In the genomic region with DNA sequence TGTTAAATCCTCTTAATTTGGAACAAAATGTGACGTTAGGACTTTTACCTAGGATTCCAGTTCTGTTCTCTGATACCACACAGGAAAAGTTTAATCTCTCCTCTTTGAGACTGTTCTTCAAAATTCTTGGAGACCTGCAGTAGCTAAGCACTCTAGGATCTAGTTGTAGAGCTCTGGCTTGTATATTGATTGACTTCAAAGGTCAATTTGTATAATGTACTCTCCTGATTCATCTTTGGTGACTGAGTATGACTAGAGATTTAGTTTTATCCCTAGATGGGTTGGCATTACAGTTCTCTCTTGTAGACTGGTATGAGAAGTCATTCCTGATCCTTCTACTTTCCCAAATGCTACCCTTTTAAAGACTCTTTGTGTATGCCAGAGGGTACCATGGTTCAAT, we compare ENCODE assay signal across 28 cellular contexts.
DNase-seq lines count a peak whose midpoint lies in the region; ATAC-seq, FAIRE-seq and TF ChIP-seq lines count a peak whose summit lies in the region.
"Had no signal": no experiment of that assay in that cellular context is flagged by ENCODE, and none has a peak within 500 bp of the region (broad histone marks: within the 10 kb centered on the region; RNA-seq: fewer than 3 reads in every experiment).

No MANE protein-coding gene starts in this region.

- TF ChIP-seq EP300 in HepG2 (IDR thresholded peaks at IDR 0.05; ENCODE audit: low read depth in 2 of 2, low read length in 2 of 2) = no peak
- no peak for TF ChIP-seq EP300 in HepG2 (CRISPR knock-in tag; IDR thresholded peaks at IDR 0.05; ENCODE audit: borderline replicate concordance)

- H3K79me2 ChIP-seq in astrocyte (ENCODE audit: insufficient read depth, low read length) (no peaks in the 10 kb centered on the region), HepG2 (ENCODE audit: insufficient read depth, low read length) (no peaks in the 10 kb centered on the region)

- CTCF ChIA-PET in HepG2 (lab: Yijun Ruan, JAX; ENCODE audit: low intra/inter-chr PET ratio, low total read pairs) = no interaction called here
- CTCF ChIA-PET in Calu3 (lab: Charles Lee) = interaction anchor here (0.6 kb wide), 1 partner anchor 603 kb away, joined by 3 read pairs; no protein-coding TSS in a partner anchor

- no TSS peak for BruUV-seq in HepG2 (replicated peaks; lab: Mats Ljungman, UMichigan)
- BruUV-seq in Calu3 (replicated peaks; lab: Mats Ljungman, UMichigan) = no TSS peak

- H2AFZ ChIP-seq in astrocyte (ENCODE audit: low read depth, low read length) (no peak overlapping the region), HepG2 (ENCODE audit: low read length) (no peak overlapping the region)

- H3K9me3 ChIP-seq in astrocyte (ENCODE audit: insufficient read depth, low read depth, low read length) = no peaks in the 10 kb centered on the region
- no peaks in the 10 kb centered on the region for H3K9me3 ChIP-seq in HepG2 (ENCODE audit: low read length)
- H3K9me3 ChIP-seq: BE2C, BLaER1, Caco-2 had no signal

- H3K4me1 Mint-ChIP-seq in astrocyte (ENCODE audit: low read depth, unreplicated experiment) = peaks cover 10% of the 10 kb centered on the region
- H3K4me1 Mint-ChIP-seq in Calu3 (ENCODE audit: low read depth, unreplicated experiment) = no peaks in the 10 kb centered on the region
- H3K4me1 Mint-ChIP-seq: CD14-positive monocyte; CD4-positive, alpha-beta memory T cell; CD4-positive, CD25-positive, alpha-beta regulatory T cell; CD8-positive, alpha-beta memory T cell had no signal

- no peak for TF ChIP-seq POLR2A in HepG2 (IDR thresholded peaks at IDR 0.05; ENCODE audit: insufficient read depth in 1 of 2, low read depth in 2 of 2, low read length in 2 of 2)

- intact Hi-C loops in HepG2 (cut with micrococcal nuclease; ENCODE audit: unreplicated experiment) (no loop called here), Calu3 (cut with micrococcal nuclease; ENCODE audit: unreplicated experiment) (no loop called here)

- H3K4me3 ChIP-seq in astrocyte (ENCODE audit: insufficient read depth, low read depth, low read length) (no peak overlapping the region), HepG2 (replicated peaks in 1 of 3; ENCODE audit: insufficient read depth in 1 of 3, low read depth in 2 of 3, low read length in 3 of 3) (no peak overlapping the region)
- H3K4me3 ChIP-seq: BLaER1, GM12878 had no signal

- no peak overlapping the region for H3K4me3 Mint-ChIP-seq in astrocyte (ENCODE audit: unreplicated experiment)
- H3K4me3 Mint-ChIP-seq in Calu3 (ENCODE audit: low read depth, unreplicated experiment) = no peak overlapping the region
- H3K4me3 Mint-ChIP-seq: CD14-positive monocyte; CD4-positive, alpha-beta memory T cell; CD4-positive, CD25-positive, alpha-beta regulatory T cell; CD8-positive, alpha-beta memory T cell had no signal

- no peaks in the 10 kb centered on the region for H3K36me3 Mint-ChIP-seq in astrocyte (ENCODE audit: low read depth, unreplicated experiment)
- H3K36me3 Mint-ChIP-seq in Calu3 (ENCODE audit: insufficient read depth, unreplicated experiment) = no peaks in the 10 kb centered on the region
- H3K36me3 Mint-ChIP-seq: CD14-positive monocyte; CD4-positive, alpha-beta memory T cell; CD4-positive, CD25-positive, alpha-beta regulatory T cell; CD8-positive, alpha-beta memory T cell had no signal

- H3K4me2 ChIP-seq in astrocyte (ENCODE audit: low read length) (no peak overlapping the region), HepG2 (ENCODE audit: low read depth, low read length) (no peak overlapping the region)
- H3K4me2 ChIP-seq: BLaER1 had no signal

- POLR2A ChIA-PET in HepG2 (lab: Yijun Ruan, JAX) = no interaction called here

- no peaks in the 10 kb centered on the region for H4K20me1 ChIP-seq in astrocyte (ENCODE audit: insufficient read depth, low read length)
- H4K20me1 ChIP-seq in HepG2 (ENCODE audit: insufficient read depth, low read length) = no peaks in the 10 kb centered on the region
- H4K20me1 ChIP-seq: BLaER1 had no signal

- H3K27me3 Mint-ChIP-seq in astrocyte (ENCODE audit: low read depth, unreplicated experiment) (no peaks in the 10 kb centered on the region), Calu3 (ENCODE audit: unreplicated experiment) (no peaks in the 10 kb centered on the region)
- H3K27me3 Mint-ChIP-seq: CD4-positive, alpha-beta memory T cell had no signal

- no peak overlapping the region for H3K27ac ChIP-seq in astrocyte (ENCODE audit: low read depth, low read length)
- no peak overlapping the region for H3K27ac ChIP-seq in HepG2 (ENCODE audit: extremely low read length, insufficient read depth, low read length)
- H3K27ac ChIP-seq: BLaER1 had no signal

- no peaks in the 10 kb centered on the region for H3K36me3 ChIP-seq in astrocyte (ENCODE audit: insufficient read depth, low read length)
- H3K36me3 ChIP-seq in HepG2 (replicated peaks in 1 of 2; ENCODE audit: control insufficient read depth in 1 of 2, insufficient read depth in 2 of 2, low read length in 2 of 2) = no peaks in the 10 kb centered on the region
- H3K36me3 ChIP-seq: BE2C, BLaER1 had no signal

- no peaks in the 10 kb centered on the region for H3K4me1 ChIP-seq in astrocyte (ENCODE audit: insufficient read depth, low read length)
- no peaks in the 10 kb centered on the region for H3K4me1 ChIP-seq in HepG2 (ENCODE audit: insufficient read depth, low read length)
- H3K4me1 ChIP-seq: BE2C, BLaER1, Caco-2 had no signal

- 0% methylated on average over 1 of the region's 1 CpG for WGBS in HepG2 (ENCODE audit: low lambda C conversion rate)

- FAIRE-seq in astrocyte (lab: Jason Lieb, UNC) = peak; percentile 43
- FAIRE-seq in HepG2 (lab: Jason Lieb, UNC) = no peak
- FAIRE-seq: A204.1, GM12878, GM12892, GM18507 had no signal

- peak overlapping the region; percentile 17 for H3K27ac Mint-ChIP-seq in astrocyte (ENCODE audit: unreplicated experiment)
- no peak overlapping the region for H3K27ac Mint-ChIP-seq in Calu3 (ENCODE audit: unreplicated experiment)
- H3K27ac Mint-ChIP-seq: CD14-positive monocyte; CD4-positive, alpha-beta memory T cell; CD4-positive, CD25-positive, alpha-beta regulatory T cell; CD8-positive, alpha-beta memory T cell had no signal

- no peak for TF ChIP-seq CTCF in astrocyte (IDR thresholded peaks at IDR 0.05; ENCODE audit: insufficient read depth, low read depth, low read length)
- no peak for TF ChIP-seq CTCF in HepG2 (CRISPR knock-in tag; IDR thresholded peaks at IDR 0.05)
- no peak for TF ChIP-seq CTCF in Calu3 (IDR thresholded peaks at IDR 0.05; ENCODE audit: unreplicated experiment)

- H3K9me3 Mint-ChIP-seq in astrocyte (ENCODE audit: unreplicated experiment) (no peaks in the 10 kb centered on the region), Calu3 (ENCODE audit: low read depth, unreplicated experiment) (no peaks in the 10 kb centered on the region)

- in situ Hi-C loops in HepG2 (cut with HindIII; ENCODE audit: extremely low pct_ligation_motif_present, low pct_unique_long_range_greater_than_20kb) = no loop called here

- H3K9ac ChIP-seq in astrocyte (ENCODE audit: low read length) = no peak overlapping the region
- no peak overlapping the region for H3K9ac ChIP-seq in HepG2 (ENCODE audit: insufficient read depth, low read depth, low read length)
- H3K9ac ChIP-seq: BLaER1 had no signal

- TF ChIP-seq RAD21 in HepG2 (CRISPR knock-in tag; IDR thresholded peaks at IDR 0.05) = no peak

- H3K27me3 ChIP-seq in astrocyte (ENCODE audit: insufficient read depth, low read length) (no peaks in the 10 kb centered on the region), HepG2 (ENCODE audit: control insufficient read depth in 1 of 2, insufficient read depth in 2 of 2, low read length in 2 of 2) (no peaks in the 10 kb centered on the region; a peak in 1 of 5 replicates)
- H3K27me3 ChIP-seq: BE2C, BLaER1 had no signal

- DNase-seq in RKO (ENCODE audit: low spot score) = peak; percentile 4
- DNase-seq in astrocyte (ENCODE audit: low read depth) = no peak
- DNase-seq in HepG2 (ENCODE audit: low spot score) = no peak
- DNase-seq in COR-L47 (lab: John Stamatoyannopoulos, UW) = no peak
- no peak for DNase-seq in NCI-H510A (lab: John Stamatoyannopoulos, UW)
- DNase-seq in Calu3 = no peak
- DNase-seq: 8988T; ACHN; BE2C; C1 segment of cervical spinal cord; Caco-2; CD4-positive, alpha-beta memory T cell; CD4-positive, CD25-positive, alpha-beta regulatory T cell; CD8-positive, alpha-beta memory T cell; DMS 273 treated with DMSO at 0.1 percent for 48 hours; DMS153; DMS53; DMS79; DND-41; EL; GDM1 had no signal

- ATAC-seq in HepG2 (peak; percentile 44; the same call in 2 of the 3 replicates), HG02938 (IDR thresholded peaks at IDR 0.05; ENCODE audit: unreplicated experiment) (no peak)
- ATAC-seq: GM12878 had no signal

TF ChIP-seq in HepG2, 621 proteins besides CTCF, POLR2A, EP300 and RAD21 (continues in another document):
- TF ChIP-seq, protein P1, sequence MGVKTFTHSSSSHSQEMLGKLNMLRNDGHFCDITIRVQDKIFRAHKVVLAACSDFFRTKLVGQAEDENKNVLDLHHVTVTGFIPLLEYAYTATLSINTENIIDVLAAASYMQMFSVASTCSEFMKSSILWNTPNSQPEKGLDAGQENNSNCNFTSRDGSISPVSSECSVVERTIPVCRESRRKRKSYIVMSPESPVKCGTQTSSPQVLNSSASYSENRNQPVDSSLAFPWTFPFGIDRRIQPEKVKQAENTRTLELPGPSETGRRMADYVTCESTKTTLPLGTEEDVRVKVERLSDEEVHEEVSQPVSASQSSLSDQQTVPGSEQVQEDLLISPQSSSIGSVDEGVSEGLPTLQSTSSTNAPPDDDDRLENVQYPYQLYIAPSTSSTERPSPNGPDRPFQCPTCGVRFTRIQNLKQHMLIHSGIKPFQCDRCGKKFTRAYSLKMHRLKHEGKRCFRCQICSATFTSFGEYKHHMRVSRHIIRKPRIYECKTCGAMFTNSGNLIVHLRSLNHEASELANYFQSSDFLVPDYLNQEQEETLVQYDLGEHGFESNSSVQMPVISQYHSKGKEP (CRISPR knock-in tag; IDR thresholded peaks at IDR 0.05) = no peak
